In the genomic region with DNA sequence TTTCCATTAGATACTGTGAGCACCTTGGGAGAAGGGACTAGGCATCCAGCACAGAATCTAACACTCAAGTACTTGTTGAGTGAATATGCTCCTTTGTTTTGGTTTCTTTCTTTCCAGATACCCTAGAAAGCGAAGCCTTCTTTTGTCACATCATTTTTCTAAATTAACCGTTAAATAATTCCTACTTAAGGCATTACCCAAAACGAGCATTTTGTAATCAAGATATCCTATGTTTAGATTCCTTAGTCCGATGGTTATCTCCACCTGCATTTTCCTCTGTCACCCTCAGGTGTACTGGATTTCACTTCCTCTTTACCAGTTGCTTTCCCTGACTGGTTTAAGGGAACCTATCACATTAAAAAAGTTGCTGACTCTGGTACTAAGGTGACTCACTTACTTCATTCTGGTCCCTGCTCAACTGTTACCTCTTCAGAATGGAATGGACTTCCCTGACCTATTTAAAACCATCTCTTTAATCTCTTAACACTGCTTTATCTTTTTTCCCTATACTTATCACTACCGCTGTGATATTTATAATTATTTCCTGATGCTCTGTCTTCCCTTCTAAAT, we compare ENCODE assay signal across 15 cellular contexts. TPM values are rescaled to one million over a fixed set of nuclear protein-coding genes. Genes with fewer than 3 reads are reported as not detected.
A peak's percentile ranks its signal among the peaks of the same experiment; 100 is the strongest.
DNase-seq lines count a peak whose midpoint lies in the region; ATAC-seq and TF ChIP-seq lines count a peak whose summit lies in the region.
"Had no signal": no experiment of that assay in that cellular context is flagged by ENCODE, and none has a peak within 500 bp of the region (broad histone marks: within the 10 kb centered on the region; RNA-seq: fewer than 3 reads in every experiment).

No MANE protein-coding gene starts in this region.

- peaks cover 0 to 12% (median 1%) of the 10 kb centered on the region in 3 donors for H3K36me3 Mint-ChIP-seq in CD8-positive, alpha-beta memory T cell

- H3K36me3 ChIP-seq in PC-9 (ENCODE audit: low read depth) (no peaks in the 10 kb centered on the region; the same call in 1 of the 2 replicates), sigmoid colon (no peaks in the 10 kb centered on the region)
- H3K36me3 ChIP-seq in CD8-positive, alpha-beta memory T cell (ENCODE audit: insufficient read depth, low read length) = no peaks in the 10 kb centered on the region
- H3K36me3 ChIP-seq: left ventricle myocardium inferior had no signal

- no peak overlapping the region for H3K27ac Mint-ChIP-seq in CD8-positive, alpha-beta memory T cell
- H3K27ac Mint-ChIP-seq: nephron had no signal

- H3K9me3 Mint-ChIP-seq in CD8-positive, alpha-beta memory T cell = no peaks in the 10 kb centered on the region
- H3K9me3 Mint-ChIP-seq: nephron had no signal

- no peak for TF ChIP-seq POLR2A in sigmoid colon (IDR thresholded peaks at IDR 0.05)

- 0 out of 2 replicates have a peak, but pooled peaks cover 12% of the 10 kb centered on the region for H4K20me1 ChIP-seq in PC-9 (ENCODE audit: insufficient read depth)

- H3K4me1 ChIP-seq in PC-9 (replicated peaks; ENCODE audit: insufficient read depth) (peaks cover 31% of the 10 kb centered on the region), sigmoid colon (peaks cover 0 to 35% (median 19%) of the 10 kb centered on the region in 4 donors)
- peaks cover 4% of the 10 kb centered on the region for H3K4me1 ChIP-seq in CD8-positive, alpha-beta memory T cell (ENCODE audit: insufficient read depth, low read length)

- WGBS in sigmoid colon, 2 donors = 73 to 87% methylated on average over 5 of the region's 5 CpGs

- no TSS peak for BruUV-seq in PC-9 (replicated peaks; lab: Mats Ljungman, UMichigan)

- peaks cover 74% of the 10 kb centered on the region for H3K79me2 ChIP-seq in PC-9 (ENCODE audit: low read depth)

- H3K4me3 ChIP-seq in PC-9 (no peak overlapping the region), fibroblast of mammary gland (ENCODE audit: control insufficient read depth, low read depth, low read length) (no peak overlapping the region), sigmoid colon (no peak overlapping the region)
- H3K4me3 ChIP-seq in CD8-positive, alpha-beta memory T cell (ENCODE audit: low read length) = no peak overlapping the region
- H3K4me3 ChIP-seq: left ventricle myocardium inferior had no signal

- H3K4me3 Mint-ChIP-seq in CD8-positive, alpha-beta memory T cell = peak overlapping the region in 1 of 7 donors; percentile 84

- TF ChIP-seq CTCF in PC-9 (conservative IDR thresholded peaks at IDR 0.05) (no peak), fibroblast of mammary gland (conservative IDR thresholded peaks at IDR 0.05; ENCODE audit: control insufficient read depth, insufficient read depth, low read depth, low read length) (no peak), sigmoid colon (IDR thresholded peaks at IDR 0.05) (no peak)

- H3F3A ChIP-seq in PC-9 (ENCODE audit: insufficient read depth, low read depth) = peaks cover 28% of the 10 kb centered on the region

- H3K9me2 ChIP-seq in PC-9 (ENCODE audit: insufficient read depth) = no peaks in the 10 kb centered on the region

- ATAC-seq in GM21619 (IDR thresholded peaks at IDR 0.05; ENCODE audit: unreplicated experiment) = no peak

- H3K27ac ChIP-seq in PC-9 (peak overlapping the region; percentile 40), sigmoid colon (peak overlapping the region; percentile 98 to 100 (median 100))
- no peak overlapping the region for H3K27ac ChIP-seq in CD8-positive, alpha-beta memory T cell (ENCODE audit: low read depth, low read length)

- TF ChIP-seq EP300 in sigmoid colon (IDR thresholded peaks at IDR 0.05) = no peak

- H3K27me3 ChIP-seq in PC-9 (ENCODE audit: insufficient read depth, low read depth) (no peaks in the 10 kb centered on the region), sigmoid colon (no peaks in the 10 kb centered on the region)
- no peaks in the 10 kb centered on the region for H3K27me3 ChIP-seq in CD8-positive, alpha-beta memory T cell (ENCODE audit: insufficient read depth, low read length, poor library complexity, severe bottlenecking)

- CTCF ChIA-PET in PC-9 (lab: Charles Lee) = no interaction called here
- CTCF ChIA-PET in CD8-positive, alpha-beta memory T cell (lab: Charles Lee) = no interaction called here

- no peaks in the 10 kb centered on the region for H3K9me3 ChIP-seq in PC-9 (ENCODE audit: insufficient read depth, low read depth)
- H3K9me3 ChIP-seq in sigmoid colon = no peaks in the 10 kb centered on the region
- no peaks in the 10 kb centered on the region for H3K9me3 ChIP-seq in CD8-positive, alpha-beta memory T cell (ENCODE audit: low read length)
- H3K9me3 ChIP-seq: left ventricle myocardium inferior had no signal

- intact Hi-C loops in PC-9 (cut with micrococcal nuclease; ENCODE audit: unreplicated experiment) = loop anchor here (5.0 to 10.0 kb wide), 4 partner anchors 134 to 604 kb away; a partner anchor contains a TSS
- intact Hi-C loops in sigmoid colon (cut with DNase I) = loop anchor here (5.0 to 10.0 kb wide), 2 partner anchors 174 to 564 kb away; a partner anchor contains a TSS

- POLR2A ChIA-PET in PC-9 (lab: Charles Lee; ENCODE audit: unreplicated experiment) = no interaction called here
- POLR2A ChIA-PET in CD8-positive, alpha-beta memory T cell (lab: Charles Lee) = no interaction called here

- DNase-seq in HPDE6-E6E7 (ENCODE audit: extremely low spot score) = peak; percentile 48
- DNase-seq in PC-9 = peak; percentile 15 to 90
- DNase-seq in fibroblast of mammary gland (ENCODE audit: low read depth) = peak; percentile 49
- DNase-seq in sigmoid colon = no peak
- no peak for DNase-seq in CD8-positive, alpha-beta memory T cell
- DNase-seq in NCI-H748 treated with DMSO at 0.1 percent for 48 hours (lab: John Stamatoyannopoulos, UW) = no peak
- DNase-seq in AG20443 (ENCODE audit: low spot score) = no peak
- DNase-seq: activated naive CD4-positive, alpha-beta T cell treated with anti-CD3 and anti-CD28 coated beads, Interleukin-2, amount 50 U/mL, for 16 hours; dermis blood vessel endothelial cell; Kasumi-1; left ventricle myocardium inferior; NCI-H2171 treated with DMSO at 0.1 percent for 48 hours; T-helper 9 cell had no signal

- H3K4me1 Mint-ChIP-seq in CD8-positive, alpha-beta memory T cell = peaks cover 12 to 24% (median 24%) of the 10 kb centered on the region in 3 donors

- no peak overlapping the region for H2AFZ ChIP-seq in PC-9

- H3K27me3 Mint-ChIP-seq in CD8-positive, alpha-beta memory T cell = peaks cover 0 to 8% of the 10 kb centered on the region in 2 donors

- peak overlapping the region; percentile 42 for H3K4me2 ChIP-seq in PC-9

RNA-seq across cellular contexts. Expression of a gene that starts 3.2 kb away (rescaled TPM):
- total RNA-seq in PC-9 (2021) (57.4 and 60.6 TPM in 2 replicates), sigmoid colon (10 to 100 TPM; 38.5 to 58.7 (median 48.6) TPM)
- polyA plus RNA-seq in sigmoid colon = 1 to 10 TPM; 1.8 to 7.1 (median 3.2) TPM
- 10 to 100 TPM; 14.4 to 15.6 TPM for total RNA-seq in CD8-positive, alpha-beta memory T cell
- 5.0 TPM for polyA plus RNA-seq in CD8-positive, alpha-beta memory T cell

Comparison
In these comparisons a context has a peak if more than half of its experiments do, and no peak if none do; other contexts are left out.
1. DNase-seq: peak in HPDE6-E6E7 (single experiment), PC-9 (2 of 2) and fibroblast of mammary gland (single experiment); none in sigmoid colon (single experiment), CD8-positive, alpha-beta memory T cell (0 of 5), NCI-H748 treated with DMSO at 0.1 percent for 48 hours (single experiment) and AG20443 (single experiment).